In genomic region chr14:104467236-104467635, GRCh38 we compare ENCODE assay signal across 2 cellular contexts.
TF ChIP-seq lines count a peak whose summit lies in the region.

No MANE protein-coding gene starts in this region.

TF ChIP-seq in HepG2, 621 proteins besides CTCF, POLR2A, EP300 and RAD21:
- TF ChIP-seq ZNF589 (CRISPR knock-in tag; conservative IDR thresholded peaks at IDR 0.05) = no peak
- no peak for TF ChIP-seq TOPORS (CRISPR knock-in tag; IDR thresholded peaks at IDR 0.05)
- peak; percentile 56 for TF ChIP-seq CREB1 (IDR thresholded peaks at IDR 0.05)
- TF ChIP-seq CREB1 (CRISPR knock-in tag; IDR thresholded peaks at IDR 0.05) = no peak
- TF ChIP-seq CENPT (CRISPR knock-in tag; IDR thresholded peaks at IDR 0.05; ENCODE audit: low read depth) = no peak
- no peak for TF ChIP-seq TRIM24 (CRISPR knock-in tag; IDR thresholded peaks at IDR 0.05)
- no peak for TF ChIP-seq ZBED4 (CRISPR knock-in tag; IDR thresholded peaks at IDR 0.05; ENCODE audit: borderline replicate concordance)
- TF ChIP-seq ATF7 (IDR thresholded peaks at IDR 0.05) = peak; percentile 93
- no peak for TF ChIP-seq ATF7 (CRISPR knock-in tag; IDR thresholded peaks at IDR 0.05)

TF ChIP-seq in K562, 482 proteins besides CTCF, POLR2A, EP300 and RAD21:
- TF ChIP-seq ATF7 (IDR thresholded peaks at IDR 0.05) (0 out of 2 replicates have a peak, but pooled peaks have one; percentile 24), POLR2AphosphoS5 (IDR thresholded peaks at IDR 0.05; ENCODE audit: control insufficient read depth, insufficient read depth, low read depth, low read length) (no peak)
